In genomic region chr18:77106331-77106730, GRCh38 we compare ENCODE assay signal across 11 cellular contexts. TPM values are rescaled to one million over a fixed set of nuclear protein-coding genes. Genes with fewer than 3 reads are reported as not detected.
A peak's percentile ranks its signal among the peaks of the same experiment; 100 is the strongest.
DNase-seq lines count a peak whose midpoint lies in the region; ATAC-seq and TF ChIP-seq lines count a peak whose summit lies in the region.
"Had no signal": no experiment of that assay in that cellular context is flagged by ENCODE, and none has a peak within 500 bp of the region (broad histone marks: within the 10 kb centered on the region; RNA-seq: fewer than 3 reads in every experiment).

No MANE protein-coding gene starts in this region.

- in situ Hi-C loops in G401 (cut with HindIII; ENCODE audit: low sequenced_read_pairs) = no loop called here

- ATAC-seq in Right ventricle myocardium inferior (no peak), left cardiac atrium (no peak), natural killer cell (peak; percentile 39 to 74 (median 71)), upper lobe of right lung (peak; percentile 15), GM19023 (IDR thresholded peaks at IDR 0.05; ENCODE audit: unreplicated experiment) (no peak)

- H3K4me3 Mint-ChIP-seq in natural killer cell = peak overlapping the region; percentile 79

- H3K4me1 Mint-ChIP-seq in natural killer cell = peaks cover 91 to 94% of the 10 kb centered on the region in 2 donors

- DNase-seq in Right ventricle myocardium inferior (ENCODE audit: missing footprints) (peak; percentile 77), left cardiac atrium (no peak), activated T-helper 1 cell treated with Interleukin-2 at 50 U/mL for 16 hours (ENCODE audit: low read depth) (peak; percentile 68), natural killer cell (peak; percentile 72), upper lobe of right lung (peak; percentile 77), G401 (ENCODE audit: low spot score) (no peak), middle frontal gyrus (ENCODE audit: extremely low spot score, low spot score) (no peak)
- DNase-seq: NCI-H526 had no signal

- no peaks in the 10 kb centered on the region for H3K27me3 ChIP-seq in upper lobe of right lung

- peak overlapping the region; percentile 65 for H3K27ac ChIP-seq in upper lobe of right lung
- H3K27ac ChIP-seq: epithelial cell of prostate had no signal

- H3K9me3 Mint-ChIP-seq in natural killer cell = no peaks in the 10 kb centered on the region

- no peaks in the 10 kb centered on the region for H3K9me3 ChIP-seq in upper lobe of right lung

- no peak for TF ChIP-seq CTCF in natural killer cell (IDR thresholded peaks at IDR 0.05)
- TF ChIP-seq CTCF in upper lobe of right lung (IDR thresholded peaks at IDR 0.05) = no peak

- no peak overlapping the region for H3K4me3 ChIP-seq in upper lobe of right lung

- H3K36me3 Mint-ChIP-seq in natural killer cell = no peaks in the 10 kb centered on the region

- intact Hi-C loops in Right ventricle myocardium inferior (cut with DNase I) = no loop called here
- intact Hi-C loops in left cardiac atrium (cut with DNase I) = no loop called here
- intact Hi-C loops in natural killer cell (cut with micrococcal nuclease) = loop anchor here (1.0 to 10.0 kb wide), 2 partner anchors 8 to 538 kb away; no protein-coding TSS in a partner anchor
- intact Hi-C loops in upper lobe of right lung (cut with DNase I) = no loop called here

- H3K36me3 ChIP-seq in upper lobe of right lung = peaks cover 7% of the 10 kb centered on the region

- no peaks in the 10 kb centered on the region for H3K27me3 Mint-ChIP-seq in natural killer cell (ENCODE audit: low read depth in 2 of 2)

- peak overlapping the region; percentile 87 to 94 for H3K27ac Mint-ChIP-seq in natural killer cell

- peaks cover 97% of the 10 kb centered on the region for H3K4me1 ChIP-seq in upper lobe of right lung

RNA-seq across cellular contexts. Expression of gene MBP, which starts 26.3 kb away (rescaled TPM):
- 34.9 TPM for total RNA-seq in Right ventricle myocardium inferior
- total RNA-seq in left cardiac atrium = 10 to 100 TPM; 21.7 to 24.7 TPM
- total RNA-seq in natural killer cell = 100 to 1,000 TPM; 183 to 344 (median 325) TPM
- total RNA-seq in upper lobe of right lung = 78.9 TPM
- total RNA-seq in G401 (2014; rRNA removed; shearing (Covaris generic)) = 1.3 and 3.4 TPM in 2 replicates
- total RNA-seq: A673 had no signal

Comparison
In these comparisons a context has a peak if more than half of its experiments do, and no peak if none do; other contexts are left out.
1. DNase-seq: peak in Right ventricle myocardium inferior (single experiment), activated T-helper 1 cell treated with Interleukin-2 at 50 U/mL for 16 hours (single experiment), natural killer cell (single experiment) and upper lobe of right lung (single experiment); none in left cardiac atrium (single experiment), G401 (single experiment) and middle frontal gyrus (single experiment).
2. ATAC-seq: peak in natural killer cell (3 of 3) and upper lobe of right lung (single experiment); none in Right ventricle myocardium inferior (single experiment), left cardiac atrium (0 of 2) and GM19023 (single experiment).